Comparison of ENCODE assay signal across 10 cellular contexts in genomic region chr6:28135393-28135792, GRCh38. TPM values are rescaled to one million over a fixed set of nuclear protein-coding genes. Genes with fewer than 3 reads are reported as not detected.
DNase-seq lines count a peak whose midpoint lies in the region; ATAC-seq and TF ChIP-seq lines count a peak whose summit lies in the region.
"Had no signal": no experiment of that assay in that cellular context is flagged by ENCODE, and none has a peak within 500 bp of the region (broad histone marks: within the 10 kb centered on the region; RNA-seq: fewer than 3 reads in every experiment).

No MANE protein-coding gene starts in this region.

- in situ Hi-C loops in gastrocnemius medialis (cut with MboI; ENCODE audit: low sequenced_read_pairs in 4 of 4): loop anchor here (10.0 to 25.0 kb wide), 4 partner anchors 51 to 219 kb away; partner anchors contain the start of genes ZSCAN26 (in 2 of the 4), NKAPL (in 1 of the 4), ZKSCAN4 (in 1 of the 4) and ZNF165 (in 1 of the 4)

- intact Hi-C loops in dorsolateral prefrontal cortex (cut with DNase I): loop anchor here (5.0 to 10.0 kb wide), 3 partner anchors 51 to 117 kb away; partner anchors contain the start of genes ZKSCAN4 (in 1 of the 2) and ZNF165 (in 1 of the 2)
- intact Hi-C loops in gastrocnemius medialis (cut with DNase I; ENCODE audit: low total_unique reads): loop anchor here (5.0 kb wide), 2 partner anchors 33 to 663 kb away; partner anchors contain the start of gene ZNF184

- H3K27me3 ChIP-seq in dorsolateral prefrontal cortex: no peaks in the 10 kb centered on the region
- no peaks in the 10 kb centered on the region for H3K27me3 ChIP-seq in gastrocnemius medialis

- no peaks in the 10 kb centered on the region for H3K9me3 ChIP-seq in gastrocnemius medialis

- DNase-seq in SKM-1 treated with dmso at 0.1 percent for 144 hours (lab: John Stamatoyannopoulos, UW; ENCODE audit: unreplicated experiment): peak; percentile 5
- no peak for DNase-seq in SKM-1 (lab: John Stamatoyannopoulos, UW; ENCODE audit: unreplicated experiment)
- DNase-seq in NAMALWA (ENCODE audit: low spot score): peak; percentile 30
- DNase-seq in dorsolateral prefrontal cortex: no peak
- no peak for DNase-seq in gastrocnemius medialis
- no peak for DNase-seq in cerebellum (ENCODE audit: low spot score)
- DNase-seq: C1 segment of cervical spinal cord, NCI-H1417 treated with DMSO at 0.1 percent for 48 hours had no signal

- peaks cover 17% of the 10 kb centered on the region in 2 donors for H3K4me1 ChIP-seq in gastrocnemius medialis

- H3K27ac ChIP-seq in dorsolateral prefrontal cortex: peak overlapping the region in 5 of 59 donors; percentile 50 to 99 (median 98)
- peak overlapping the region; percentile 90 to 97 (median 92) for H3K27ac ChIP-seq in gastrocnemius medialis

- TF ChIP-seq CTCF in dorsolateral prefrontal cortex (IDR thresholded peaks at IDR 0.05 in 54 of 56, conservative IDR thresholded peaks at IDR 0.05 in 2 of 56; ENCODE audit: low read depth in 1 of 56, partially characterized antibody in 56 of 56) (no peak), gastrocnemius medialis (IDR thresholded peaks at IDR 0.05 in 4 of 5, conservative IDR thresholded peaks at IDR 0.05 in 1 of 5) (no peak)

- peaks cover 0 to 2% of the 10 kb centered on the region in 2 donors for H3K36me3 ChIP-seq in gastrocnemius medialis

- TF ChIP-seq POLR2A in gastrocnemius medialis (IDR thresholded peaks at IDR 0.05): no peak

- H3K4me3 ChIP-seq in dorsolateral prefrontal cortex (peak overlapping the region in 45 of 59 donors; percentile 67 to 97 (median 87)), gastrocnemius medialis (peak overlapping the region in 1 of 4 donors; percentile 99)

- ATAC-seq in gastrocnemius medialis (no peak), GM18519 (IDR thresholded peaks at IDR 0.05; ENCODE audit: low FRiP score, unreplicated experiment) (no peak), HG03520 (IDR thresholded peaks at IDR 0.05; ENCODE audit: unreplicated experiment) (no peak)

RNA-seq across cellular contexts. Expression of gene ZKSCAN8, which starts 6.3 kb away (rescaled TPM):
- total RNA-seq in dorsolateral prefrontal cortex (10 to 100 TPM; 22.4 to 45.0 (median 33.2) TPM), gastrocnemius medialis (10 to 100 TPM in 1 of 4 donors, 1 to 10 TPM in 3; 6.6 to 10.4 (median 8.9) TPM), cerebellum (37.7 TPM)

RNA-seq across cellular contexts. Expression of gene ZSCAN16, which starts 11.0 kb away (rescaled TPM):
- 10 to 100 TPM in 4 of 120 experiments, 1 to 10 TPM in 116; 3.4 to 11.1 (median 6.4) TPM for total RNA-seq in dorsolateral prefrontal cortex
- total RNA-seq in gastrocnemius medialis: 1 to 10 TPM; 1.8 to 4.2 (median 3.4) TPM
- total RNA-seq in cerebellum: 12.8 TPM

RNA-seq across cellular contexts. Expression of gene ZNF165, which starts 55.0 kb away (rescaled TPM):
- 1 to 10 TPM in 77 of 120 experiments, under 1 TPM in 43; 0.39 to 2.3 (median 1.2) TPM for total RNA-seq in dorsolateral prefrontal cortex
- total RNA-seq in gastrocnemius medialis: under 1 TPM in 2 of 4 donors, not detected in 2; 0.55 to 0.61 TPM
- total RNA-seq in cerebellum: 1.4 TPM

Comparison
In these comparisons a context has a peak if more than half of its experiments do, and no peak if none do; other contexts are left out.
1. DNase-seq: peak in SKM-1 treated with dmso at 0.1 percent for 144 hours (single experiment) and NAMALWA (single experiment); none in SKM-1 (single experiment), dorsolateral prefrontal cortex (0 of 10), gastrocnemius medialis (0 of 2) and cerebellum (single experiment).